Comparison of ENCODE assay signal across 1 cellular context in genomic region chr10:77911535-77912123, GRCh38.
A peak's percentile ranks its signal among the peaks of the same experiment; 100 is the strongest.
TF ChIP-seq lines count a peak whose summit lies in the region.

No MANE protein-coding gene starts in this region.

TF ChIP-seq in HepG2, 621 proteins besides CTCF, POLR2A, EP300 and RAD21 (continued from another document):
- TF ChIP-seq ZBTB26 (CRISPR knock-in tag; IDR thresholded peaks at IDR 0.05; ENCODE audit: borderline replicate concordance) = peak; percentile 25; the same call in 1 of the 2 replicates
- TF ChIP-seq NFATC3 (CRISPR knock-in tag; IDR thresholded peaks at IDR 0.05) = no peak
- no peak for TF ChIP-seq ZBTB3 (CRISPR knock-in tag; IDR thresholded peaks at IDR 0.05; ENCODE audit: borderline replicate concordance, low read depth)
- no peak for TF ChIP-seq LRRFIP1 (CRISPR knock-in tag; conservative IDR thresholded peaks at IDR 0.05)
- TF ChIP-seq BHLHE40 (IDR thresholded peaks at IDR 0.05; ENCODE audit: low read length) = no peak
- TF ChIP-seq ZBTB37 (CRISPR knock-in tag; IDR thresholded peaks at IDR 0.05) = no peak
- TF ChIP-seq ZNF800 (CRISPR knock-in tag; IDR thresholded peaks at IDR 0.05) = 0 out of 2 replicates have a peak, but pooled peaks have one; percentile 43
- TF ChIP-seq ZNF432 (CRISPR knock-in tag; IDR thresholded peaks at IDR 0.05; ENCODE audit: borderline replicate concordance) = no peak
- TF ChIP-seq XRCC5 (optimal IDR thresholded peaks at IDR 0.05; ENCODE audit: low read length) = peak; percentile 21
- peak; percentile 94 for TF ChIP-seq ZNF362 (CRISPR knock-in tag; IDR thresholded peaks at IDR 0.05; ENCODE audit: borderline replicate concordance)
- TF ChIP-seq HOXA7 (CRISPR knock-in tag; IDR thresholded peaks at IDR 0.05) = no peak
- TF ChIP-seq ZNF792 (CRISPR knock-in tag; IDR thresholded peaks at IDR 0.05) = 0 out of 2 replicates have a peak, but pooled peaks have one; percentile 38
- no peak for TF ChIP-seq MATR3 (CRISPR knock-in tag; IDR thresholded peaks at IDR 0.05)
- no peak for TF ChIP-seq TAF15 (IDR thresholded peaks at IDR 0.05; ENCODE audit: low read depth, low read length, poor library complexity, severe bottlenecking)
- TF ChIP-seq ZGPAT (CRISPR knock-in tag; IDR thresholded peaks at IDR 0.05) = peak; percentile 75
- TF ChIP-seq ZFP41 (CRISPR knock-in tag; IDR thresholded peaks at IDR 0.05; ENCODE audit: borderline replicate concordance) = no peak
- TF ChIP-seq ZNF367 (CRISPR knock-in tag; IDR thresholded peaks at IDR 0.05; ENCODE audit: borderline replicate concordance) = no peak
- no peak for TF ChIP-seq CAMTA2 (CRISPR knock-in tag; IDR thresholded peaks at IDR 0.05; ENCODE audit: borderline replicate concordance)
- no peak for TF ChIP-seq ZNF251 (CRISPR knock-in tag; IDR thresholded peaks at IDR 0.05)
- no peak for TF ChIP-seq ZZZ3 (CRISPR knock-in tag; IDR thresholded peaks at IDR 0.05; ENCODE audit: borderline replicate concordance)
- no peak for TF ChIP-seq ATF7 (IDR thresholded peaks at IDR 0.05)
- TF ChIP-seq ATF7 (CRISPR knock-in tag; IDR thresholded peaks at IDR 0.05) = no peak
- TF ChIP-seq SP4 (CRISPR knock-in tag; IDR thresholded peaks at IDR 0.05) = no peak
- peak; percentile 62 for TF ChIP-seq ZNF687 (CRISPR knock-in tag; IDR thresholded peaks at IDR 0.05)
- TF ChIP-seq YY1 (IDR thresholded peaks at IDR 0.05; ENCODE audit: insufficient read depth, insufficient replicate concordance, low read depth, low read length) = no peak
- 0 out of 2 replicates have a peak, but pooled peaks have one; percentile 44 for TF ChIP-seq KAT8 (CRISPR knock-in tag; IDR thresholded peaks at IDR 0.05)
- no peak for TF ChIP-seq ZNF207 (IDR thresholded peaks at IDR 0.05; ENCODE audit: borderline replicate concordance)
- TF ChIP-seq ZFYVE20 (CRISPR knock-in tag; IDR thresholded peaks at IDR 0.05; ENCODE audit: borderline replicate concordance, low read depth) = no peak
- peak; percentile 78; the same call in 1 of the 2 replicates for TF ChIP-seq ZNF12 (CRISPR knock-in tag; IDR thresholded peaks at IDR 0.05)
- TF ChIP-seq CENPT (CRISPR knock-in tag; IDR thresholded peaks at IDR 0.05; ENCODE audit: low read depth) = no peak
- TF ChIP-seq ZBTB33 (CRISPR knock-in tag; IDR thresholded peaks at IDR 0.05) = peak; percentile 66; the same call in 1 of the 2 replicates
- no peak; the same call in 1 of the 2 replicates for TF ChIP-seq ETV5 (CRISPR knock-in tag; IDR thresholded peaks at IDR 0.05; ENCODE audit: borderline replicate concordance)
- TF ChIP-seq HNRNPK (IDR thresholded peaks at IDR 0.05; ENCODE audit: low read depth, low read length, poor library complexity, severe bottlenecking) = no peak
- no peak for TF ChIP-seq ZNF333 (CRISPR knock-in tag; IDR thresholded peaks at IDR 0.05; ENCODE audit: borderline replicate concordance)
- peak; percentile 87 for TF ChIP-seq CEBPG (CRISPR knock-in tag; IDR thresholded peaks at IDR 0.05)
- TF ChIP-seq ATF2 (CRISPR knock-in tag; IDR thresholded peaks at IDR 0.05) = peak; percentile 56; the same call in 1 of the 2 replicates
- TF ChIP-seq DMAP1 (CRISPR knock-in tag; IDR thresholded peaks at IDR 0.05) = no peak
- no peak for TF ChIP-seq SNRNP70 (IDR thresholded peaks at IDR 0.05; ENCODE audit: low read depth, low read length)
TF ChIP-seq in HepG2: peak in this region for 97.
